Comparison of ENCODE assay signal across 13 cellular contexts in genomic region chr9:120344230-120344629, GRCh38.
A peak's percentile ranks its signal among the peaks of the same experiment; 100 is the strongest.
DNase-seq lines count a peak whose midpoint lies in the region; ATAC-seq and TF ChIP-seq lines count a peak whose summit lies in the region.
"Had no signal": no experiment of that assay in that cellular context is flagged by ENCODE, and none has a peak within 500 bp of the region (broad histone marks: within the 10 kb centered on the region; RNA-seq: fewer than 3 reads in every experiment).

No MANE protein-coding gene starts in this region.

- H3K27ac ChIP-seq in heart left ventricle, result no peak overlapping the region

- H3K9me3 ChIP-seq in heart left ventricle, result no peaks in the 10 kb centered on the region

- H3K36me3 ChIP-seq in heart left ventricle, result no peaks in the 10 kb centered on the region

- TF ChIP-seq POLR2A in heart left ventricle (IDR thresholded peaks at IDR 0.05), result no peak

- TF ChIP-seq CTCF in epithelial cell of esophagus (IDR thresholded peaks at IDR 0.05; ENCODE audit: insufficient read depth, low read depth, low read length, missing control alignments), result no peak
- TF ChIP-seq CTCF in omental fat pad (IDR thresholded peaks at IDR 0.05), result no peak
- no peak for TF ChIP-seq CTCF in heart left ventricle (IDR thresholded peaks at IDR 0.05)

- peaks cover 0 to 7% (median 0%) of the 10 kb centered on the region in 12 donors for H3K4me1 ChIP-seq in heart left ventricle

- ATAC-seq in omental fat pad (ENCODE audit: low FRiP score) (peak; percentile 81), heart left ventricle (no peak), GM19452 (IDR thresholded peaks at IDR 0.05; ENCODE audit: unreplicated experiment) (no peak), HG02852 (IDR thresholded peaks at IDR 0.05; ENCODE audit: unreplicated experiment) (no peak)

- intact Hi-C loops in heart left ventricle (cut with DNase I), result loop anchor here in 5 of 10 donors (10.0 kb wide), 3 partner anchors 379 to 969 kb away; no protein-coding TSS in a partner anchor

- DNase-seq in EL, result peak; percentile 74
- peak; percentile 32 for DNase-seq in NCI-H69 (lab: John Stamatoyannopoulos, UW)
- DNase-seq in epithelial cell of esophagus (ENCODE audit: low read depth), result peak; percentile 96
- DNase-seq in omental fat pad (ENCODE audit: low spot score), result no peak
- no peak for DNase-seq in heart left ventricle
- DNase-seq in anterior cingulate cortex (lab: John Stamatoyannopoulos, UW), result no peak
- DNase-seq: activated CD4-positive, alpha-beta T cell treated with anti-CD3 and anti-CD28 coated beads, Interleukin-2, amount 10 ng/mL, durations not matched to agents 24 days and 14 days; activated naive CD4-positive, alpha-beta T cell; cortex of kidney; DMS153; NCI-H526 treated with DMSO at 0.1 percent for 48 hours had no signal

- WGBS in heart left ventricle, 4 donors, result 86 to 91% (median 88%) methylated on average over 2 of the region's 2 CpGs

- no peak overlapping the region for H3K4me3 ChIP-seq in epithelial cell of esophagus (ENCODE audit: low read length)
- H3K4me3 ChIP-seq in heart left ventricle, result no peak overlapping the region

- H3K27me3 ChIP-seq in heart left ventricle, result no peaks in the 10 kb centered on the region

Comparison
In these comparisons a context has a peak if more than half of its experiments do, and no peak if none do; other contexts are left out.
1. DNase-seq: peak in EL (single experiment), NCI-H69 (single experiment) and epithelial cell of esophagus (single experiment); none in omental fat pad (single experiment), heart left ventricle (0 of 5) and anterior cingulate cortex (0 of 58).